Comparison of ENCODE assay signal across 26 cellular contexts in the genomic region with DNA sequence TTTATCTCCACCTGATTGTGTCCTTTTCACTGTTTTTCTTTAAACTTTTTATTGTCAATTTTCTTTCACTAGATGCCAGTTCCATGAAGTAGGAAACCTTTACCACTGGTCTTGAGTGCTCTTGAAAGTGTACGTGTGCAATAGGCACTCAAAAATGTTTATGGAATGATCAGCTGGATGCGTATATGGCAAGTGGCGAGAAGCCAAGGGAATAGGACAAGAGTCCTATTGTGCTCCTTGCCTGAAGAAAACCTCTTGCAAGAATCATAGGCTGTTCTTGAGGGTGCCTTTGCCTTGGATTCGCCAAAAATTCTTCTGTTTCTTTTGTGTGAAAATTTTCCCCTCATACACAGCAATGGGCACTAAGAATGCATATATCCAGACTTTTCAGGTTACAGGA.
A peak's percentile ranks its signal among the peaks of the same experiment; 100 is the strongest.
DNase-seq lines count a peak whose midpoint lies in the region; ATAC-seq and TF ChIP-seq lines count a peak whose summit lies in the region.
"Had no signal": no experiment of that assay in that cellular context is flagged by ENCODE, and none has a peak within 500 bp of the region (broad histone marks: within the 10 kb centered on the region; RNA-seq: fewer than 3 reads in every experiment).

No MANE protein-coding gene starts in this region.

- H3K27ac ChIP-seq in C4-2B (peak overlapping the region; percentile 47; the same call in 1 of the 2 replicates), VCaP (peak overlapping the region; percentile 73), temporal lobe (ENCODE audit: low read depth, low read length) (peak overlapping the region; percentile 36), H9 (ENCODE audit: insufficient read length, low read depth, low read length) (no peak overlapping the region)
- H3K27ac ChIP-seq: RWPE1, SK-N-MC had no signal

- no peak overlapping the region for H3K56ac ChIP-seq in H9 (ENCODE audit: insufficient read length, low read depth, low read length)

- no peak overlapping the region for H3K4ac ChIP-seq in H9 (ENCODE audit: low read depth, low read length)

- no peak overlapping the region for H3K27ac Mint-ChIP-seq in H9
- H3K27ac Mint-ChIP-seq: CD4-positive, alpha-beta T cell; GM23338; HFFc6 had no signal

- DNase-seq in left colon (peak; percentile 52 to 66), OCI-M2 (lab: John Stamatoyannopoulos, UW; ENCODE audit: unreplicated experiment) (no peak), H9 (no peak)
- DNase-seq in activated CD4-positive, alpha-beta T cell treated with anti-CD3 and anti-CD28 coated beads for 48 hours = no peak
- DNase-seq: CD4-positive, alpha-beta T cell; COR-L47; DMS53; HFFc6; Kasumi-1; MV-4-11; NCI-H1105 treated with DMSO at 0.1 percent for 48 hours; NCI-H146; NCI-H1930; NCI-H2107; NCI-H446; NCI-H524 treated with DMSO at 0.1 percent for 48 hours; SHP77 had no signal

- H4K20me1 ChIP-seq in H9 (ENCODE audit: control insufficient read depth, insufficient read depth, insufficient read length) = no peaks in the 10 kb centered on the region

- no peak overlapping the region for H3T11ph ChIP-seq in H9 (ENCODE audit: low read length)

- no peaks in the 10 kb centered on the region for H3K79me2 ChIP-seq in H9 (ENCODE audit: insufficient read depth, low read length)

- no CpG with 5 or more reads among the region's 4 CpGs for WGBS in H9 (ENCODE audit: extremely low coverage, insufficient read length, low lambda C conversion rate)

- no peak overlapping the region for H2BK20ac ChIP-seq in H9 (ENCODE audit: low read depth, low read length, poor library complexity, severe bottlenecking)

- H3K18ac ChIP-seq in H9 (ENCODE audit: insufficient read length, low read depth, low read length) = no peak overlapping the region

- no peaks in the 10 kb centered on the region for H3K79me1 ChIP-seq in H9 (ENCODE audit: insufficient read depth, low read depth, low read length, poor library complexity, severe bottlenecking)

- H2AFZ ChIP-seq in H9 (ENCODE audit: low read length) = no peak overlapping the region
- H2AFZ ChIP-seq: GM23338 had no signal

- H3K27me3 Mint-ChIP-seq in H9 (ENCODE audit: low read depth) = no peaks in the 10 kb centered on the region

- no peak overlapping the region for H3K9ac ChIP-seq in H9 (ENCODE audit: extremely low read depth, insufficient read length, low read length)

- H2BK15ac ChIP-seq in H9 (ENCODE audit: low read depth, low read length) = no peak overlapping the region

- H3K27me3 ChIP-seq in H9 (ENCODE audit: insufficient read depth, low read length) = no peaks in the 10 kb centered on the region

- H3K4me1 Mint-ChIP-seq in H9 = peaks cover 5 to 6% of the 10 kb centered on the region in 2 experiments
- H3K4me1 Mint-ChIP-seq: GM23338 had no signal

- TF ChIP-seq CTCF in C4-2B (conservative IDR thresholded peaks at IDR 0.05) (no peak), VCaP (conservative IDR thresholded peaks at IDR 0.05) (no peak), H9 (conservative IDR thresholded peaks at IDR 0.05) (no peak)

- intact Hi-C loops in left colon (cut with DNase I, micrococcal nuclease) = no loop called here

- no peak overlapping the region for H3K4me3 Mint-ChIP-seq in H9
- H3K4me3 Mint-ChIP-seq: CD4-positive, alpha-beta T cell; GM23338; HFFc6 had no signal

- H3K9me3 ChIP-seq in H9 (ENCODE audit: control insufficient read depth, low read depth, low read length) = no peaks in the 10 kb centered on the region
- H3K9me3 ChIP-seq: HAP-1 had no signal

- H3K14ac ChIP-seq in H9 (ENCODE audit: insufficient read depth, low read length) = no peak overlapping the region

- peaks cover 17 to 22% of the 10 kb centered on the region in 2 experiments for H3K9me3 Mint-ChIP-seq in H9
- H3K9me3 Mint-ChIP-seq: CD4-positive, alpha-beta T cell had no signal

- H2BK5ac ChIP-seq in H9 (ENCODE audit: insufficient read length, low read length) = no peak overlapping the region

- no peaks in the 10 kb centered on the region for H3K4me1 ChIP-seq in H9 (ENCODE audit: insufficient read depth, low read length)
- H3K4me1 ChIP-seq: HAP-1 had no signal

- no peak overlapping the region for H4K91ac ChIP-seq in H9 (ENCODE audit: insufficient read length, low read depth, low read length)

- no peak overlapping the region for H4K8ac ChIP-seq in H9 (replicated peaks; ENCODE audit: insufficient read length, low read depth, low read length)

- H2AK5ac ChIP-seq in H9 (ENCODE audit: insufficient read length, low read length) = no peak overlapping the region

- no peak overlapping the region for H3K4me2 ChIP-seq in H9 (ENCODE audit: insufficient read depth, insufficient read length, low read length)
- H3K4me2 ChIP-seq: GM23338 had no signal

- no peak overlapping the region for H2BK12ac ChIP-seq in H9 (ENCODE audit: insufficient read length, low read depth, low read length)

- no peaks in the 10 kb centered on the region for H3K23me2 ChIP-seq in H9 (ENCODE audit: insufficient read length, low read depth, low read length, poor library complexity, severe bottlenecking)

- H4K5ac ChIP-seq in H9 (ENCODE audit: insufficient read length, low read depth, low read length) = no peak overlapping the region

- ATAC-seq in left colon = peak; percentile 73
- ATAC-seq: K562, Panc1 had no signal

- no peak overlapping the region for H2BK120ac ChIP-seq in H9 (ENCODE audit: low read depth, low read length, poor library complexity, severe bottlenecking)

- H3K36me3 Mint-ChIP-seq in H9 (ENCODE audit: insufficient read depth in 1 of 3, low read depth in 3 of 3) = peaks cover 0 to 16% (median 0%) of the 10 kb centered on the region in 3 experiments; a peak in 3 of 7 replicates

- H3K23ac ChIP-seq in H9 (ENCODE audit: insufficient read length, low read depth, low read length) = no peak overlapping the region

Comparison
In these comparisons a context has a peak if more than half of its experiments do, and no peak if none do; other contexts are left out.
1. DNase-seq: peak in left colon (2 of 2); none in activated CD4-positive, alpha-beta T cell treated with anti-CD3 and anti-CD28 coated beads for 48 hours (single experiment), OCI-M2 (single experiment) and H9 (single experiment).